In genomic region chr4:184616633-184617471, GRCh38 we compare ENCODE assay signal across 12 cellular contexts. TPM values are rescaled to one million over a fixed set of nuclear protein-coding genes. Genes with fewer than 3 reads are reported as not detected.
DNase-seq lines count a peak whose midpoint lies in the region; ATAC-seq and TF ChIP-seq lines count a peak whose summit lies in the region.
"Had no signal": no experiment of that assay in that cellular context is flagged by ENCODE, and none has a peak within 500 bp of the region (broad histone marks: within the 10 kb centered on the region; RNA-seq: fewer than 3 reads in every experiment).

No MANE protein-coding gene starts in this region.

- peaks cover 6% of the 10 kb centered on the region for H3K4me1 Mint-ChIP-seq in Caco-2 (ENCODE audit: low read depth, unreplicated experiment)
- H3K4me1 Mint-ChIP-seq in CD8-positive, alpha-beta memory T cell: no peaks in the 10 kb centered on the region

- peaks cover 7% of the 10 kb centered on the region for H3K36me3 Mint-ChIP-seq in Caco-2 (ENCODE audit: insufficient read depth, unreplicated experiment)
- peaks cover 0 to 17% (median 0%) of the 10 kb centered on the region in 3 donors for H3K36me3 Mint-ChIP-seq in CD8-positive, alpha-beta memory T cell

- H3K36me3 ChIP-seq in MM.1S (replicated peaks; ENCODE audit: insufficient read depth, low read length) (no peaks in the 10 kb centered on the region), Caco-2 (ENCODE audit: control insufficient read depth, insufficient read depth, low read length) (no peaks in the 10 kb centered on the region), SJCRH30 (no peaks in the 10 kb centered on the region)
- H3K36me3 ChIP-seq in CD8-positive, alpha-beta memory T cell (ENCODE audit: insufficient read depth, low read length): no peaks in the 10 kb centered on the region
- H3K36me3 ChIP-seq: HAP-1, neutrophil had no signal

- no peaks in the 10 kb centered on the region for H3K9me2 ChIP-seq in MM.1S (replicated peaks; ENCODE audit: insufficient read depth, low read length)

- no peaks in the 10 kb centered on the region for H3K27me3 Mint-ChIP-seq in Caco-2 (ENCODE audit: insufficient read depth, unreplicated experiment)
- H3K27me3 Mint-ChIP-seq in CD8-positive, alpha-beta memory T cell: peaks cover 0 to 1% of the 10 kb centered on the region in 2 donors

- H3K27ac ChIP-seq in MM.1S (ENCODE audit: low read length) (peak overlapping the region; percentile 42; the same call in 1 of the 2 replicates), SJCRH30 (no peak overlapping the region)
- no peak overlapping the region for H3K27ac ChIP-seq in CD8-positive, alpha-beta memory T cell (ENCODE audit: low read depth, low read length)
- H3K27ac ChIP-seq: neutrophil, SK-N-MC had no signal

- peak overlapping the region; percentile 32; the same call in 1 of the 2 replicates for H3K4me2 ChIP-seq in MM.1S (ENCODE audit: low read depth, low read length)

- H4K20me1 ChIP-seq in MM.1S (ENCODE audit: insufficient read depth, low read length): no peaks in the 10 kb centered on the region

- H2AFZ ChIP-seq in MM.1S (ENCODE audit: low read length): peak overlapping the region; percentile 36

- ATAC-seq in GM19395 (IDR thresholded peaks at IDR 0.05; ENCODE audit: unreplicated experiment): peak; percentile 89
- peak; percentile 80 for ATAC-seq in HG02884 (IDR thresholded peaks at IDR 0.05; ENCODE audit: unreplicated experiment)

- DNase-seq in MM.1S (peak; percentile 64), cerebellar cortex (ENCODE audit: low spot score) (no peak), Caco-2 (no peak), SJCRH30 (no peak)
- DNase-seq in CD8-positive, alpha-beta memory T cell: no peak
- DNase-seq: NCI-H2081 had no signal

- peak overlapping the region; percentile 18 for H3K4me3 ChIP-seq in GM12875 (ENCODE audit: low read depth, low read length)
- peak overlapping the region; percentile 31; the same call in 1 of the 2 replicates for H3K4me3 ChIP-seq in MM.1S (ENCODE audit: low read length)
- H3K4me3 ChIP-seq in Caco-2 (ENCODE audit: low read depth, low read length): no peak overlapping the region
- H3K4me3 ChIP-seq in CD8-positive, alpha-beta memory T cell (ENCODE audit: low read length): no peak overlapping the region
- H3K4me3 ChIP-seq in SJCRH30: no peak overlapping the region
- H3K4me3 ChIP-seq: HAP-1, SK-N-MC had no signal

- no peak for TF ChIP-seq CTCF in GM12875 (IDR thresholded peaks at IDR 0.05; ENCODE audit: borderline replicate concordance, insufficient read depth, low read depth, low read length)
- no peak for TF ChIP-seq CTCF in MM.1S (IDR thresholded peaks at IDR 0.05; ENCODE audit: low read length)
- TF ChIP-seq CTCF in Caco-2 (IDR thresholded peaks at IDR 0.05; ENCODE audit: insufficient read depth in 1 of 2, low read depth in 1 of 2, low read length in 1 of 2, severe bottlenecking in 1 of 2, unreplicated experiment in 1 of 2): no peak

- peaks cover 52% of the 10 kb centered on the region for H3K9me3 Mint-ChIP-seq in Caco-2 (ENCODE audit: unreplicated experiment)
- H3K9me3 Mint-ChIP-seq in CD8-positive, alpha-beta memory T cell: peaks cover 3 to 5% (median 4%) of the 10 kb centered on the region in 5 donors

- no TSS peak for BruUV-seq in Caco-2 (replicated peaks; lab: Mats Ljungman, UMichigan)

- no peaks in the 10 kb centered on the region for H3K9me3 ChIP-seq in MM.1S (replicated peaks; ENCODE audit: insufficient read depth, low read length)
- H3K9me3 ChIP-seq in Caco-2: peaks cover 11% of the 10 kb centered on the region
- H3K9me3 ChIP-seq in CD8-positive, alpha-beta memory T cell (ENCODE audit: low read length): no peaks in the 10 kb centered on the region
- H3K9me3 ChIP-seq in SJCRH30 (replicated peaks): no peaks in the 10 kb centered on the region
- H3K9me3 ChIP-seq: HAP-1, neutrophil had no signal

- CTCF ChIA-PET in Caco-2 (lab: Charles Lee): no interaction called here
- CTCF ChIA-PET in CD8-positive, alpha-beta memory T cell (lab: Charles Lee): no interaction called here

- no peak overlapping the region; the same call in 1 of the 2 replicates for H3K9ac ChIP-seq in MM.1S (ENCODE audit: low read length)

- H3K27ac Mint-ChIP-seq in Caco-2 (ENCODE audit: unreplicated experiment): no peak overlapping the region
- H3K27ac Mint-ChIP-seq in CD8-positive, alpha-beta memory T cell: peak overlapping the region in 1 of 8 donors; percentile 72

- H3F3A ChIP-seq in MM.1S (ENCODE audit: insufficient read depth, low read length): peaks cover 12% of the 10 kb centered on the region; the same call in 1 of the 2 replicates

- H3K79me2 ChIP-seq in MM.1S (ENCODE audit: low read length): no peaks in the 10 kb centered on the region

- H3K4me3 Mint-ChIP-seq in Caco-2 (ENCODE audit: unreplicated experiment): no peak overlapping the region
- H3K4me3 Mint-ChIP-seq in CD8-positive, alpha-beta memory T cell: no peak overlapping the region

- H3K27me3 ChIP-seq in MM.1S (replicated peaks; ENCODE audit: insufficient read depth, low read length) (no peaks in the 10 kb centered on the region), Caco-2 (replicated peaks; ENCODE audit: control insufficient read depth, insufficient read depth, low read length) (no peaks in the 10 kb centered on the region), SJCRH30 (no peaks in the 10 kb centered on the region)
- H3K27me3 ChIP-seq in CD8-positive, alpha-beta memory T cell (ENCODE audit: insufficient read depth, low read length, poor library complexity, severe bottlenecking): no peaks in the 10 kb centered on the region
- H3K27me3 ChIP-seq: neutrophil had no signal

- H3K4me1 ChIP-seq in MM.1S (ENCODE audit: low read length) (peaks cover 13% of the 10 kb centered on the region), Caco-2 (no peaks in the 10 kb centered on the region), SJCRH30 (no peaks in the 10 kb centered on the region)
- no peaks in the 10 kb centered on the region for H3K4me1 ChIP-seq in CD8-positive, alpha-beta memory T cell (ENCODE audit: insufficient read depth, low read length)
- H3K4me1 ChIP-seq: HAP-1 had no signal

- intact Hi-C loops in Caco-2 (cut with micrococcal nuclease; ENCODE audit: unreplicated experiment): no loop called here

- POLR2A ChIA-PET in Caco-2 (lab: Charles Lee): no interaction called here
- POLR2A ChIA-PET in CD8-positive, alpha-beta memory T cell (lab: Charles Lee): no interaction called here

RNA-seq across cellular contexts. Expression of gene CASP3, which starts 32.4 kb away (rescaled TPM):
- total RNA-seq in Caco-2 (2022): 34.1 and 34.5 TPM in 2 replicates
- 10 to 100 TPM; 75.1 to 77.1 TPM for total RNA-seq in CD8-positive, alpha-beta memory T cell
- 7.1 TPM for polyA plus RNA-seq in CD8-positive, alpha-beta memory T cell
- total RNA-seq in SJCRH30 (2014; rRNA removed; shearing (Covaris generic)): 37.9 and 44.0 TPM in 2 replicates

RNA-seq across cellular contexts. Expression of gene PRIMPOL, which starts 32.7 kb away (rescaled TPM):
- 7.5 and 7.9 TPM in 2 replicates for total RNA-seq in Caco-2 (2022)
- total RNA-seq in CD8-positive, alpha-beta memory T cell: 10 to 100 TPM; 19.0 to 20.2 TPM
- 13.8 TPM for polyA plus RNA-seq in CD8-positive, alpha-beta memory T cell
- total RNA-seq in SJCRH30 (2014; rRNA removed; shearing (Covaris generic)): 19.0 and 24.7 TPM in 2 replicates

Comparison
In these comparisons a context has a peak if more than half of its experiments do, and no peak if none do; other contexts are left out.
1. H3K4me3 ChIP-seq: peak in GM12875 (single experiment) and MM.1S (single experiment); none in Caco-2 (single experiment), CD8-positive, alpha-beta memory T cell (single experiment) and SJCRH30 (single experiment).